ENCODE assay signal across 8 cellular contexts in the genomic region with DNA sequence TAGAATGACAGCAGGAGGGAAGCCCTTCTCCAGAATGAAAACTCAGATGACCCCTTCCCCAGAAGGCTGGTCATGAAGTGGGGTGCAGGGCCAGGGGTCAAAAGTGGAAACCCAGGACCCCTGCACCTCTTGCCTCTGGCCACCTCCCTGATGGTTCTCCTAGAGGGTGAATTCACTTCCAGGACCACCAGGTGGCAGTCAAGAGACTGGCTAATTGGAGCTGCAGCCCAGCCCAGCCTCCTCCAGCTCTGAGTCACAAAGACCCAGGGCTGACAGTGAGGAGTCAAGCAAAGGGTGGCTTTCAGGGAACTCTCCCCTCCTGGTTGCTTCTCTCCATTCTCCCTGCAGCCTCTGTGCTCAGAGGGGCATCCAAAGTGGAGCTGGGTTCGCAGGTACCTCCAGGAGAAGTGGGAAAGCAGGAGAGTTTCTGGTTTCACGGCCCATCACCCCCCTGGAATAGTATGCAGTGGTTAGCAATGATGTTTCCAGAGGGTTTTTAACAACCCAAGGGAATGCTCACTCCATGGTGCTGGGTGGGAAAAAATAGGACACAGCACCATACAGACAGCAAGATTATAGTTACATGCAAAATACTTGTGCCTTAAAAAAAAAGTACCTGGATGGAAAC. TPM values are rescaled to one million over a fixed set of nuclear protein-coding genes. Genes with fewer than 3 reads are reported as not detected.
DNase-seq lines count a peak whose midpoint lies in the region; ATAC-seq and TF ChIP-seq lines count a peak whose summit lies in the region.

No MANE protein-coding gene starts in this region.

- peaks cover 6% of the 10 kb centered on the region for H3K4me1 Mint-ChIP-seq in T-helper 17 cell

- no peak overlapping the region for H3K4me3 Mint-ChIP-seq in T-helper 17 cell

- no peak overlapping the region for H3K4me3 ChIP-seq in right atrium auricular region

- peak; percentile 70 for DNase-seq in activated gamma-delta T cell treated with Interleukin-2 at 50 U/mL for 16 hours
- DNase-seq in activated gamma-delta T cell (lab: John Stamatoyannopoulos, UW): no peak
- DNase-seq in NCI-H128 (lab: John Stamatoyannopoulos, UW; ENCODE audit: unreplicated experiment): peak; percentile 65
- peak; percentile 21 to 58 (median 31) for DNase-seq in T-helper 17 cell
- DNase-seq in amniotic stem cell (lab: John Stamatoyannopoulos, UW): peak; percentile 84
- peak; percentile 91 for DNase-seq in right atrium auricular region (ENCODE audit: low spot score)
- DNase-seq in renal cortical epithelial cell (ENCODE audit: low read depth): peak; percentile 76

- no peaks in the 10 kb centered on the region for H3K4me1 ChIP-seq in right atrium auricular region

- H3K27ac Mint-ChIP-seq in T-helper 17 cell: no peak overlapping the region

- no peaks in the 10 kb centered on the region for H3K27me3 ChIP-seq in right atrium auricular region

- no peak overlapping the region for H3K27ac ChIP-seq in right atrium auricular region

- H3K27me3 Mint-ChIP-seq in T-helper 17 cell: peaks cover 52% of the 10 kb centered on the region

- H3K36me3 Mint-ChIP-seq in T-helper 17 cell (ENCODE audit: low read depth): no peaks in the 10 kb centered on the region

- ATAC-seq in T-helper 17 cell (peak; percentile 79), HG03025 (IDR thresholded peaks at IDR 0.05; ENCODE audit: low FRiP score, unreplicated experiment) (no peak)

- TF ChIP-seq CTCF in right atrium auricular region (IDR thresholded peaks at IDR 0.05): peak; percentile 88 to 92

- no peaks in the 10 kb centered on the region for H3K36me3 ChIP-seq in right atrium auricular region

- H3K9me3 ChIP-seq in T-helper 17 cell (ENCODE audit: control insufficient read depth, low read length, poor library complexity, severe bottlenecking): no peaks in the 10 kb centered on the region
- no peaks in the 10 kb centered on the region for H3K9me3 ChIP-seq in right atrium auricular region

RNA-seq across cellular contexts. Expression of a gene that starts 6.1 kb away (rescaled TPM):
- total RNA-seq in T-helper 17 cell: under 1 TPM in 1 of 2 donors, not detected in 1; 0.15 TPM
- 1 to 10 TPM; 1.8 to 2.6 TPM for total RNA-seq in right atrium auricular region
- 136 and 159 TPM in 2 replicates for total RNA-seq in renal cortical epithelial cell

RNA-seq across cellular contexts. Expression of a gene that starts 51.5 kb away (rescaled TPM):
- total RNA-seq in T-helper 17 cell: not detected
- total RNA-seq in right atrium auricular region: 100 to 1,000 TPM in 1 of 2 donors, 10 to 100 TPM in 1; 82.5 to 262 TPM
- not detected in 2 replicates for total RNA-seq in renal cortical epithelial cell

Comparison
In these comparisons a context has a peak if more than half of its experiments do, and no peak if none do; other contexts are left out.
1. RNA of a gene that starts 6.1 kb away (total RNA-seq): 136 to 159 TPM in renal cortical epithelial cell; 1.8 to 2.6 TPM in right atrium auricular region and 0.15 TPM in T-helper 17 cell; every median in the first group is over 10 times any median in the second.
2. RNA of a gene that starts 51.5 kb away (total RNA-seq): 82.5 to 262 TPM in right atrium auricular region; not detected in T-helper 17 cell and not detected in renal cortical epithelial cell; every median in the first group is over 10 times any median in the second.